20 cellular contexts compared by ENCODE assay signal in genomic region chr1:38657441-38657840, GRCh38.
DNase-seq lines count a peak whose midpoint lies in the region; ATAC-seq, FAIRE-seq and TF ChIP-seq lines count a peak whose summit lies in the region.
"Had no signal": no experiment of that assay in that cellular context is flagged by ENCODE, and none has a peak within 500 bp of the region (broad histone marks: within the 10 kb centered on the region; RNA-seq: fewer than 3 reads in every experiment).

No MANE protein-coding gene starts in this region.

- H3K4me1 ChIP-seq in H1 (replicated peaks in 1 of 4; ENCODE audit: control insufficient read depth in 3 of 4, insufficient read depth in 4 of 4, low read length in 3 of 4) = no peaks in the 10 kb centered on the region
- H3K4me1 ChIP-seq: BLaER1 had no signal

- peak; percentile 32 for FAIRE-seq in D721Med (lab: Jason Lieb, UNC)
- no peak for FAIRE-seq in H1 (lab: Jason Lieb, UNC)
- FAIRE-seq: GM12891, GM18507 had no signal

- H3K14ac ChIP-seq in H1 (ENCODE audit: insufficient read length) = no peak overlapping the region

- H3K9me3 ChIP-seq in WERI-Rb-1 (ENCODE audit: severe bottlenecking) = no peaks in the 10 kb centered on the region
- H3K9me3 ChIP-seq in H1 (ENCODE audit: insufficient read depth in 2 of 2, low read depth in 1 of 2, low read length in 1 of 2) = peaks cover 10 to 12% of the 10 kb centered on the region in 2 experiments; a peak in 3 of 4 replicates

- peaks cover 3% of the 10 kb centered on the region for H3K9me3 Mint-ChIP-seq in natural killer cell treated with Interleukin-12 subunit alpha and Interleukin-12 subunit beta and Interleukin-15 and Interleukin-18, amount 100 ng/mL, for 72 hours

- H3K23me2 ChIP-seq in H1 (ENCODE audit: low read depth, low read length) = no peaks in the 10 kb centered on the region; the same call in 1 of the 2 replicates

- H4K5ac ChIP-seq in H1 (ENCODE audit: insufficient read length, low read depth, low read length) = no peak overlapping the region

- no peak overlapping the region for H2BK12ac ChIP-seq in H1 (ENCODE audit: low read depth, low read length)

- H2AK5ac ChIP-seq in H1 (ENCODE audit: low read depth, low read length) = no peak overlapping the region

- H3K9ac ChIP-seq in H1 (replicated peaks in 1 of 4; ENCODE audit: extremely low read depth in 1 of 4, low read depth in 3 of 4, low read length in 3 of 4) = no peak overlapping the region
- H3K9ac ChIP-seq: BLaER1 had no signal

- H3K4me3 ChIP-seq in WERI-Rb-1 (ENCODE audit: low read depth, low read length) (no peak overlapping the region), H1 (ENCODE audit: extremely low read depth in 1 of 4, insufficient read depth in 2 of 4, low read depth in 3 of 4, low read length in 4 of 4) (no peak overlapping the region)
- H3K4me3 ChIP-seq: BLaER1 had no signal

- no peak overlapping the region for H4K91ac ChIP-seq in H1 (replicated peaks; ENCODE audit: insufficient read length, low read length)

- no peak overlapping the region for H2BK5ac ChIP-seq in H1 (ENCODE audit: low read depth, low read length)

- no peaks in the 10 kb centered on the region for H3K27me3 ChIP-seq in WERI-Rb-1 (ENCODE audit: insufficient read depth, low read depth, severe bottlenecking)
- H3K27me3 ChIP-seq in H1 (replicated peaks in 1 of 4; ENCODE audit: control insufficient read depth in 3 of 4, extremely low read depth in 1 of 4, insufficient read depth in 3 of 4, low read length in 3 of 4) = no peaks in the 10 kb centered on the region; a peak in 3 of 7 replicates
- H3K27me3 ChIP-seq: BLaER1 had no signal

- H3K56ac ChIP-seq in H1 (replicated peaks; ENCODE audit: insufficient read length, low read depth, low read length) = no peak overlapping the region

- no peak overlapping the region for H3K4me2 ChIP-seq in H1 (ENCODE audit: insufficient read depth in 1 of 2, low read depth in 2 of 2, low read length in 2 of 2)
- H3K4me2 ChIP-seq: BLaER1 had no signal

- TF ChIP-seq RAD21 in H1 (IDR thresholded peaks at IDR 0.05 in 1 of 2, conservative IDR thresholded peaks at IDR 0.05 in 1 of 2; ENCODE audit: low read depth in 2 of 2, low read length in 2 of 2) = no peak

- H3K79me1 ChIP-seq in H1 (ENCODE audit: low read depth, low read length) = no peaks in the 10 kb centered on the region

- no peak overlapping the region for H3K4me3 Mint-ChIP-seq in natural killer cell treated with Interleukin-12 subunit alpha and Interleukin-12 subunit beta and Interleukin-15 and Interleukin-18, amount 100 ng/mL, for 72 hours
- H3K4me3 Mint-ChIP-seq: B cell; CD4-positive, CD25-positive, alpha-beta regulatory T cell; CD8-positive, alpha-beta T cell had no signal

- no peak overlapping the region for H4K8ac ChIP-seq in H1 (ENCODE audit: extremely low read depth, insufficient read depth, low read length)

- peak overlapping the region; percentile 52 for H3K27ac ChIP-seq in WERI-Rb-1
- no peak overlapping the region for H3K27ac ChIP-seq in H1 (ENCODE audit: low read depth, low read length)
- H3K27ac ChIP-seq: 22Rv1, BLaER1, C4-2B had no signal

- 0 out of 2 replicates have a peak overlapping the region, but pooled peaks have one; percentile 39 for H2AFZ ChIP-seq in H1 (ENCODE audit: low read length)

- no peaks in the 10 kb centered on the region for H3K4me1 Mint-ChIP-seq in natural killer cell treated with Interleukin-12 subunit alpha and Interleukin-12 subunit beta and Interleukin-15 and Interleukin-18, amount 100 ng/mL, for 72 hours (ENCODE audit: low read depth in 2 of 2)
- H3K4me1 Mint-ChIP-seq: B cell; CD4-positive, CD25-positive, alpha-beta regulatory T cell had no signal

- ATAC-seq in activated CD4-positive, CD25-positive, alpha-beta regulatory T cell treated with anti-CD3 and anti-CD28 coated beads, Interleukin-2, amount 50 U/mL, for 24 hours = no peak
- ATAC-seq in natural killer cell treated with Interleukin-12 subunit alpha and Interleukin-12 subunit beta and Interleukin-15 and Interleukin-18, amount 100 ng/mL, for 72 hours = no peak
- ATAC-seq: CD8-positive, alpha-beta T cell had no signal

- no peaks in the 10 kb centered on the region for H3K79me2 ChIP-seq in H1 (ENCODE audit: control insufficient read depth in 1 of 2, insufficient read depth in 2 of 2, low read length in 2 of 2)

- H3K27me3 Mint-ChIP-seq in natural killer cell treated with Interleukin-12 subunit alpha and Interleukin-12 subunit beta and Interleukin-15 and Interleukin-18, amount 100 ng/mL, for 72 hours = peaks cover 32 to 50% of the 10 kb centered on the region in 2 donors

- no peak overlapping the region for H3K23ac ChIP-seq in H1 (ENCODE audit: insufficient read length)

- no peak overlapping the region for H3K4ac ChIP-seq in H1 (replicated peaks; ENCODE audit: insufficient read length, low read depth, low read length)

- no peaks in the 10 kb centered on the region for H4K20me1 ChIP-seq in H1 (replicated peaks in 1 of 2; ENCODE audit: control insufficient read depth in 1 of 2, insufficient read depth in 2 of 2, low read length in 2 of 2)
- H4K20me1 ChIP-seq: BLaER1 had no signal

- POLR2A ChIA-PET in H1 (lab: Charles Lee; ENCODE audit: partially characterized antibody) = no interaction called here

- H2BK120ac ChIP-seq in H1 (replicated peaks; ENCODE audit: low read depth, low read length) = no peak overlapping the region

- no peak for TF ChIP-seq CTCF in D721Med (IDR thresholded peaks at IDR 0.05; ENCODE audit: insufficient read depth, missing control alignments)
- TF ChIP-seq CTCF in WERI-Rb-1 (IDR thresholded peaks at IDR 0.05; ENCODE audit: low read depth, low read length) = no peak
- no peak for TF ChIP-seq CTCF in H1 (IDR thresholded peaks at IDR 0.05; ENCODE audit: control extremely low read depth in 1 of 3, insufficient read depth in 1 of 3, low read depth in 1 of 3, low read length in 3 of 3)

- H3K36me3 Mint-ChIP-seq in natural killer cell treated with Interleukin-12 subunit alpha and Interleukin-12 subunit beta and Interleukin-15 and Interleukin-18, amount 100 ng/mL, for 72 hours = no peaks in the 10 kb centered on the region
- H3K36me3 Mint-ChIP-seq: CD4-positive, CD25-positive, alpha-beta regulatory T cell; CD8-positive, alpha-beta T cell had no signal

- no peaks in the 10 kb centered on the region for H3K36me3 ChIP-seq in WERI-Rb-1
- no peaks in the 10 kb centered on the region for H3K36me3 ChIP-seq in H1 (ENCODE audit: control insufficient read depth in 2 of 4, insufficient read depth in 4 of 4, low read length in 3 of 4)
- H3K36me3 ChIP-seq: BLaER1 had no signal

- WGBS in H1 (ENCODE audit: extremely low coverage in 1 of 2, insufficient coverage in 1 of 2, insufficient read length in 1 of 2, insufficient replicate concordance in 2 of 2, low coverage in 1 of 2, low lambda C conversion rate in 2 of 2, missing lambda C conversion rate in 1 of 2), 2 experiments = 91% methylated on average over 2 of the region's 2 CpGs; no CpG with 5 or more reads in 1 of the 2 experiments

- H2BK15ac ChIP-seq in H1 (ENCODE audit: low read length) = no peak overlapping the region

- no peak for DNase-seq in D721Med (ENCODE audit: insufficient read length, low spot score)
- DNase-seq in WERI-Rb-1 = no peak
- no peak for DNase-seq in H1 (ENCODE audit: low read depth in 1 of 2, low spot score in 2 of 2)
- DNase-seq in natural killer cell treated with Interleukin-12 subunit alpha and Interleukin-12 subunit beta and Interleukin-15 and Interleukin-18, amount 100 ng/mL, for 72 hours (ENCODE audit: low spot score) = no peak
- DNase-seq in stimulated activated CD4-positive, alpha-beta T cell treated with anti-CD3 and anti-CD28 coated beads, Interleukin-12 subunit alpha, Interleukin-12 subunit beta, amount 100 ng/mL, for 4 hours = no peak
- DNase-seq: CD4-positive, CD25-positive, alpha-beta regulatory T cell; CD8-positive, alpha-beta T cell; DMS53; DMS79 treated with DMSO at 0.1 percent for 48 hours; GF-D8; GOT3; H7; HCEC 1CT had no signal

- no peak overlapping the region for H3K18ac ChIP-seq in H1 (ENCODE audit: extremely low read depth, low read length)

- CTCF ChIA-PET in H1 (lab: Charles Lee; ENCODE audit: partially characterized antibody) = no interaction called here

- H2BK20ac ChIP-seq in H1 (ENCODE audit: low read length) = no peak overlapping the region

- no peak overlapping the region for H3K27ac Mint-ChIP-seq in natural killer cell treated with Interleukin-12 subunit alpha and Interleukin-12 subunit beta and Interleukin-15 and Interleukin-18, amount 100 ng/mL, for 72 hours
- H3K27ac Mint-ChIP-seq: B cell; CD4-positive, CD25-positive, alpha-beta regulatory T cell; CD8-positive, alpha-beta T cell had no signal

- TF ChIP-seq POLR2A in H1 (IDR thresholded peaks at IDR 0.05; ENCODE audit: control extremely low read depth in 1 of 2, low read depth in 2 of 2, low read length in 2 of 2) = no peak

- TF ChIP-seq EP300 in H1 (IDR thresholded peaks at IDR 0.05; ENCODE audit: borderline replicate concordance in 1 of 2, low read depth in 2 of 2, low read length in 2 of 2) = no peak

TF ChIP-seq in H1, 55 proteins besides CTCF, POLR2A, EP300 and RAD21:
- TF ChIP-seq JUN (IDR thresholded peaks at IDR 0.05; ENCODE audit: low read depth, low read length) = no peak
- no peak for TF ChIP-seq CHD2 (IDR thresholded peaks at IDR 0.05; ENCODE audit: low read length)
- no peak for TF ChIP-seq FOSL1 (IDR thresholded peaks at IDR 0.05; ENCODE audit: insufficient read depth, low read depth, low read length)
- TF ChIP-seq TBP (IDR thresholded peaks at IDR 0.05; ENCODE audit: low read depth, low read length) = no peak
- no peak for TF ChIP-seq YY1 (IDR thresholded peaks at IDR 0.05; ENCODE audit: low read depth, low read length)
- TF ChIP-seq KDM5A (IDR thresholded peaks at IDR 0.05; ENCODE audit: low read length) = no peak
- TF ChIP-seq TAF1 (IDR thresholded peaks at IDR 0.05; ENCODE audit: low read depth, low read length) = no peak
- TF ChIP-seq GTF2F1 (IDR thresholded peaks at IDR 0.05; ENCODE audit: borderline replicate concordance, low read depth, low read length) = no peak
